Comparison of ENCODE assay signal across 1 cellular context in genomic region chr20:13221313-13221672, GRCh38.
TF ChIP-seq lines count a peak whose summit lies in the region.

No MANE protein-coding gene starts in this region.

TF ChIP-seq in GM23338, 12 proteins besides CTCF, POLR2A, EP300 and RAD21 (continued from another document):
- no peak for TF ChIP-seq ZNF462 (CRISPR knock-in tag; IDR thresholded peaks at IDR 0.05)
- TF ChIP-seq POLR2AphosphoS5 (IDR thresholded peaks at IDR 0.05; ENCODE audit: low read depth), result no peak
- TF ChIP-seq EZH2 (IDR thresholded peaks at IDR 0.05; ENCODE audit: low read depth, unreplicated experiment), result no peak
